Comparison of ENCODE assay signal across 14 cellular contexts in the genomic region with DNA sequence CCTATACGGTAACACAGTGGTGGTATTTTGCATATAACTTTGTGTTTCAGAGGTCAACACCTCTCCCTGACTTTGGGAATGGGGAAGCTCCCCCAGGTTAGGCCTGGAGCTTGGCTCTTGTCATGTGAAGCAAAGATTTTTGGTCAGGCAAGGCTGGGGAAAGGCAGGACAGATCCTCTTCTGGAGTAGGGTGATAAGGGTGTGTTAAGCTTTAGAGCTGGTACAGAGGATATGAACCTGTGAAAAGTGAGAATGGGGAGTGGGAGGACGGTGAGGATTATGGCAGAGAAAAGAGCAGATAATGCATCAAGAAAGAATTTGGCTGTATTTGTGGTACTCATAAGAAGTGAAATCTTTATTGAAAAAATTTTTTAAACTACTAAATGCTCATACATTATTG. TPM values are rescaled to one million over a fixed set of nuclear protein-coding genes. Genes with fewer than 3 reads are reported as not detected.
DNase-seq lines count a peak whose midpoint lies in the region; ATAC-seq and TF ChIP-seq lines count a peak whose summit lies in the region.
"Had no signal": no experiment of that assay in that cellular context is flagged by ENCODE, and none has a peak within 500 bp of the region (broad histone marks: within the 10 kb centered on the region; RNA-seq: fewer than 3 reads in every experiment).

No MANE protein-coding gene starts in this region.

- H3K4me3 ChIP-seq in Karpas-422 (ENCODE audit: low read length) (peak overlapping the region; percentile 92; the same call in 1 of the 2 replicates), neural cell (ENCODE audit: low read length) (peak overlapping the region; percentile 75)

- peaks cover 33% of the 10 kb centered on the region for H3K4me1 ChIP-seq in Karpas-422 (ENCODE audit: low read length)

- H2AFZ ChIP-seq in Karpas-422 (ENCODE audit: low read length) (no peak overlapping the region), neural cell (ENCODE audit: low read depth, low read length) (no peak overlapping the region)

- peaks cover 6% of the 10 kb centered on the region for H3F3A ChIP-seq in neural cell (ENCODE audit: insufficient read depth, low read length, poor library complexity, severe bottlenecking)

- H3K27ac ChIP-seq in Karpas-422 (ENCODE audit: low read length) (no peak overlapping the region), neural cell (ENCODE audit: low read length) (no peak overlapping the region)
- H3K27ac ChIP-seq: esophagus muscularis mucosa had no signal

- peaks cover 72% of the 10 kb centered on the region for H3K79me2 ChIP-seq in Karpas-422 (ENCODE audit: low read length)
- peaks cover 33% of the 10 kb centered on the region for H3K79me2 ChIP-seq in neural cell (replicated peaks; ENCODE audit: insufficient read depth, low read length)

- H3K9me2 ChIP-seq in Karpas-422 (replicated peaks; ENCODE audit: insufficient read depth, low read length) (no peaks in the 10 kb centered on the region), neural cell (ENCODE audit: insufficient read depth, low read length) (no peaks in the 10 kb centered on the region)

- TF ChIP-seq CTCF in neural cell (IDR thresholded peaks at IDR 0.05; ENCODE audit: poor library complexity, severe bottlenecking), result no peak

- peaks cover 46% of the 10 kb centered on the region for H3K36me3 Mint-ChIP-seq in T-helper 1 cell treated with Interleukin-12 subunit alpha and Interleukin-12 subunit beta and Interleukin-4 antibody, amounts not matched to agents 30 μg/mL and 1 μg/mL, for 36 hours (ENCODE audit: low read depth)
- peaks cover 51% of the 10 kb centered on the region for H3K36me3 Mint-ChIP-seq in activated naive CD8-positive, alpha-beta T cell treated with anti-CD3 and anti-CD28 coated beads, Interleukin-2, amount 50 U/mL, for 24 hours (ENCODE audit: low read depth)

- TF ChIP-seq EP300 in neural cell (conservative IDR thresholded peaks at IDR 0.05; ENCODE audit: poor library complexity, severe bottlenecking), result no peak

- H3K27me3 Mint-ChIP-seq in T-helper 1 cell treated with Interleukin-12 subunit alpha and Interleukin-12 subunit beta and Interleukin-4 antibody, amounts not matched to agents 30 μg/mL and 1 μg/mL, for 36 hours (ENCODE audit: low read depth), result peaks cover 10% of the 10 kb centered on the region
- H3K27me3 Mint-ChIP-seq in activated naive CD8-positive, alpha-beta T cell treated with anti-CD3 and anti-CD28 coated beads, Interleukin-2, amount 50 U/mL, for 24 hours, result peaks cover 12% of the 10 kb centered on the region

- H3K27ac Mint-ChIP-seq in T-helper 1 cell treated with Interleukin-12 subunit alpha and Interleukin-12 subunit beta and Interleukin-4 antibody, amounts not matched to agents 30 μg/mL and 1 μg/mL, for 36 hours, result no peak overlapping the region
- H3K27ac Mint-ChIP-seq in activated naive CD8-positive, alpha-beta T cell treated with anti-CD3 and anti-CD28 coated beads, Interleukin-2, amount 50 U/mL, for 24 hours, result no peak overlapping the region

- no peak for DNase-seq in T-helper 1 cell
- DNase-seq in Karpas-422, result no peak
- no peak for DNase-seq in activated naive CD8-positive, alpha-beta T cell treated with anti-CD3 and anti-CD28 coated beads, Interleukin-2, amount 50 U/mL, for 24 hours
- DNase-seq in dermis blood vessel endothelial cell, result no peak
- DNase-seq in NCI-H524 (lab: John Stamatoyannopoulos, UW), result no peak
- DNase-seq: 8988T; activated CD4-positive, alpha-beta T cell treated with anti-CD3 and anti-CD28 coated beads for 48 hours; MV-4-11; SW 1271 had no signal

- ATAC-seq in activated naive CD8-positive, alpha-beta T cell treated with anti-CD3 and anti-CD28 coated beads, Interleukin-2, amount 50 U/mL, for 24 hours, result no peak
- ATAC-seq in HG02610 (IDR thresholded peaks at IDR 0.05; ENCODE audit: unreplicated experiment), result no peak
- ATAC-seq: left lobe of liver had no signal

- H3K9me3 Mint-ChIP-seq in T-helper 1 cell treated with Interleukin-12 subunit alpha and Interleukin-12 subunit beta and Interleukin-4 antibody, amounts not matched to agents 30 μg/mL and 1 μg/mL, for 36 hours, result peaks cover 16% of the 10 kb centered on the region
- H3K9me3 Mint-ChIP-seq in activated naive CD8-positive, alpha-beta T cell treated with anti-CD3 and anti-CD28 coated beads, Interleukin-2, amount 50 U/mL, for 24 hours, result peaks cover 21% of the 10 kb centered on the region

- H3K4me2 ChIP-seq in Karpas-422 (ENCODE audit: low read depth, low read length, poor library complexity, severe bottlenecking) (peak overlapping the region; percentile 98), neural cell (ENCODE audit: low read length) (peak overlapping the region; percentile 76)

- peaks cover 3% of the 10 kb centered on the region; the same call in 1 of the 2 replicates for H3K9me3 ChIP-seq in Karpas-422 (ENCODE audit: low read length)
- H3K9me3 ChIP-seq in neural cell (ENCODE audit: low read length), result no peaks in the 10 kb centered on the region
- H3K9me3 ChIP-seq: esophagus muscularis mucosa had no signal

- peaks cover 48% of the 10 kb centered on the region for H3K36me3 ChIP-seq in Karpas-422 (ENCODE audit: insufficient read depth, low read length)
- no peaks in the 10 kb centered on the region for H3K36me3 ChIP-seq in neural cell (ENCODE audit: insufficient read depth, low read length)

- H4K20me1 ChIP-seq in Karpas-422 (ENCODE audit: insufficient read depth, low read depth, low read length) (peaks cover 7% of the 10 kb centered on the region; the same call in 1 of the 2 replicates), neural cell (ENCODE audit: insufficient read depth) (no peaks in the 10 kb centered on the region)

- H3K4me1 Mint-ChIP-seq in T-helper 1 cell treated with Interleukin-12 subunit alpha and Interleukin-12 subunit beta and Interleukin-4 antibody, amounts not matched to agents 30 μg/mL and 1 μg/mL, for 36 hours (ENCODE audit: low read depth), result peaks cover 31% of the 10 kb centered on the region
- H3K4me1 Mint-ChIP-seq in activated naive CD8-positive, alpha-beta T cell treated with anti-CD3 and anti-CD28 coated beads, Interleukin-2, amount 50 U/mL, for 24 hours, result peaks cover 52% of the 10 kb centered on the region

- H3K27me3 ChIP-seq in Karpas-422 (ENCODE audit: low read length) (no peaks in the 10 kb centered on the region), neural cell (ENCODE audit: insufficient read depth, low read depth, low read length) (no peaks in the 10 kb centered on the region)

- no peak overlapping the region for H3K9ac ChIP-seq in Karpas-422 (ENCODE audit: low read length)
- H3K9ac ChIP-seq in neural cell (ENCODE audit: low read length), result no peak overlapping the region

- no peak for TF ChIP-seq RAD21 in neural cell (conservative IDR thresholded peaks at IDR 0.05)

- H3K4me3 Mint-ChIP-seq in T-helper 1 cell treated with Interleukin-12 subunit alpha and Interleukin-12 subunit beta and Interleukin-4 antibody, amounts not matched to agents 30 μg/mL and 1 μg/mL, for 36 hours, result peak overlapping the region; percentile 41
- H3K4me3 Mint-ChIP-seq in activated naive CD8-positive, alpha-beta T cell treated with anti-CD3 and anti-CD28 coated beads, Interleukin-2, amount 50 U/mL, for 24 hours, result peak overlapping the region; percentile 59

TF ChIP-seq in neural cell, 6 proteins besides CTCF, POLR2A, EP300 and RAD21:
- TF ChIP-seq MXI1 (conservative IDR thresholded peaks at IDR 0.05; ENCODE audit: poor library complexity, severe bottlenecking) (no peak), TAF1 (IDR thresholded peaks at IDR 0.05; ENCODE audit: low read depth) (no peak), EZH2 (IDR thresholded peaks at IDR 0.05; ENCODE audit: borderline replicate concordance, insufficient read depth, low read length, poor library complexity, severe bottlenecking) (no peak), POLR2AphosphoS5 (IDR thresholded peaks at IDR 0.05) (no peak), SMC3 (conservative IDR thresholded peaks at IDR 0.05; ENCODE audit: poor library complexity) (no peak)
- TF ChIP-seq, protein P1, sequence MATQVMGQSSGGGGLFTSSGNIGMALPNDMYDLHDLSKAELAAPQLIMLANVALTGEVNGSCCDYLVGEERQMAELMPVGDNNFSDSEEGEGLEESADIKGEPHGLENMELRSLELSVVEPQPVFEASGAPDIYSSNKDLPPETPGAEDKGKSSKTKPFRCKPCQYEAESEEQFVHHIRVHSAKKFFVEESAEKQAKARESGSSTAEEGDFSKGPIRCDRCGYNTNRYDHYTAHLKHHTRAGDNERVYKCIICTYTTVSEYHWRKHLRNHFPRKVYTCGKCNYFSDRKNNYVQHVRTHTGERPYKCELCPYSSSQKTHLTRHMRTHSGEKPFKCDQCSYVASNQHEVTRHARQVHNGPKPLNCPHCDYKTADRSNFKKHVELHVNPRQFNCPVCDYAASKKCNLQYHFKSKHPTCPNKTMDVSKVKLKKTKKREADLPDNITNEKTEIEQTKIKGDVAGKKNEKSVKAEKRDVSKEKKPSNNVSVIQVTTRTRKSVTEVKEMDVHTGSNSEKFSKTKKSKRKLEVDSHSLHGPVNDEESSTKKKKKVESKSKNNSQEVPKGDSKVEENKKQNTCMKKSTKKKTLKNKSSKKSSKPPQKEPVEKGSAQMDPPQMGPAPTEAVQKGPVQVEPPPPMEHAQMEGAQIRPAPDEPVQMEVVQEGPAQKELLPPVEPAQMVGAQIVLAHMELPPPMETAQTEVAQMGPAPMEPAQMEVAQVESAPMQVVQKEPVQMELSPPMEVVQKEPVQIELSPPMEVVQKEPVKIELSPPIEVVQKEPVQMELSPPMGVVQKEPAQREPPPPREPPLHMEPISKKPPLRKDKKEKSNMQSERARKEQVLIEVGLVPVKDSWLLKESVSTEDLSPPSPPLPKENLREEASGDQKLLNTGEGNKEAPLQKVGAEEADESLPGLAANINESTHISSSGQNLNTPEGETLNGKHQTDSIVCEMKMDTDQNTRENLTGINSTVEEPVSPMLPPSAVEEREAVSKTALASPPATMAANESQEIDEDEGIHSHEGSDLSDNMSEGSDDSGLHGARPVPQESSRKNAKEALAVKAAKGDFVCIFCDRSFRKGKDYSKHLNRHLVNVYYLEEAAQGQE (IDR thresholded peaks at IDR 0.05; ENCODE audit: borderline replicate concordance), result no peak

RNA-seq across cellular contexts. Expression of gene RPF1, which starts 2.3 kb away (rescaled TPM):
- total RNA-seq in Karpas-422 (2014; rRNA removed; shearing (Covaris generic); ENCODE audit: low replicate concordance), result 60.9 and 70.8 TPM in 2 replicates
- 64.3 and 65.1 TPM in 2 replicates for polyA plus RNA-seq in neural cell
- polyA minus RNA-seq in neural cell, result 55.0 and 58.7 TPM in 2 replicates
- 32.7 and 36.2 TPM in 2 replicates for total RNA-seq in dermis blood vessel endothelial cell

RNA-seq across cellular contexts. Expression of gene SPATA1, which starts 24.9 kb away (rescaled TPM):
- 3.6 TPM in 1 of 2 replicates, not detected in the other for total RNA-seq in Karpas-422 (2014; rRNA removed; shearing (Covaris generic); ENCODE audit: low replicate concordance)
- 0.17 TPM in 1 of 2 replicates, not detected in the other for polyA plus RNA-seq in neural cell
- 2.3 TPM in 1 of 2 replicates, not detected in the other for polyA minus RNA-seq in neural cell
- total RNA-seq in dermis blood vessel endothelial cell, result 0.65 and 2.0 TPM in 2 replicates

RNA-seq across cellular contexts. Expression of gene GNG5, which starts 25.1 kb away (rescaled TPM):
- 16.1 and 79.1 TPM in 2 replicates for total RNA-seq in Karpas-422 (2014; rRNA removed; shearing (Covaris generic); ENCODE audit: low replicate concordance)
- polyA plus RNA-seq in neural cell, result 1.5 TPM in 1 of 2 replicates, not detected in the other
- polyA minus RNA-seq in neural cell, result 0.97 and 1.6 TPM in 2 replicates
- 9.5 and 17.5 TPM in 2 replicates for total RNA-seq in dermis blood vessel endothelial cell
